In the genomic region with DNA sequence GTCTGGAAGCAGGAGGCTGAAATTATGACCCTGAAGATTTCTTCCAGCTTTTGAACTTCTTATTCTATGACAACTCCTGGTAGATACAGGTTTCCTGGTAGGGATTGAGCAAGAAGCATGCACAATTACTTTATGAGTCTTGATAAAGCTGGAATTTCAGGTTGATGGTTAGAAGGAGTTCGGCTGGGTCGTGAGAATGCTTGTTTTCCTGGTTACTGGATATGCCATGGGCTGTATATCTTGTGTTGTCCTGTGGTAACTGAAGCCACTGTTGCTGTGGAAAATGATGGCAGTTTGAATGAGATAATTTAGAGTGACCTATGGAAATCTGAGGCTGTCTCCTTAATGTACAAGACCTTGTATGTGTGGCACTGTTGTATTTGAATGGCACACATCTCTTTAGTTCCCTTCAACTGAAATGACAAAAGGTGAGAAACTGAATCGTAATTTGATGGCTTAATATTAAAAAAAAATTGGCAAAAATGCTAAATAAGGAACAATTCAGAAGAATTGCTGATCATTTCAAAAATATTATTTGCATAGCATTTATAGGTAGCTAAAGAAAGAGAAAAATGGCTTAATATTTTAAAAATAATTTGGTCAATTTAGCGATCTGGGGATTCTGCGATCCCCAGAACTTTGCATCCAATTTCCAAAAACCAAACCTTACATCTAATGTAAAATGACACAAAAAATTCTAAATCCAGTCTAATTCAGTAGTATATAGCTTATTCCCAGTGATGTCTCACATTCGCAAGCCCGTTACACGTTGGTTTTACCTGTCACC, we compare ENCODE assay signal across 12 cellular contexts. TPM values are rescaled to one million over a fixed set of nuclear protein-coding genes. Genes with fewer than 3 reads are reported as not detected.
A peak's percentile ranks its signal among the peaks of the same experiment; 100 is the strongest.
DNase-seq lines count a peak whose midpoint lies in the region; ATAC-seq, FAIRE-seq and TF ChIP-seq lines count a peak whose summit lies in the region.
"Had no signal": no experiment of that assay in that cellular context is flagged by ENCODE, and none has a peak within 500 bp of the region (broad histone marks: within the 10 kb centered on the region; RNA-seq: fewer than 3 reads in every experiment).

No MANE protein-coding gene starts in this region.

- H3K4me3 ChIP-seq in mammary epithelial cell (replicated peaks in 1 of 3; ENCODE audit: insufficient read depth in 1 of 3, low read depth in 2 of 3, low read length in 3 of 3): no peak overlapping the region
- H3K4me3 ChIP-seq in naive thymus-derived CD4-positive, alpha-beta T cell (ENCODE audit: low read length): no peak overlapping the region

- no peaks in the 10 kb centered on the region for H3K27me3 Mint-ChIP-seq in CD4-positive, alpha-beta T cell
- peaks cover 0 to 38% (median 0%) of the 10 kb centered on the region in 5 donors for H3K27me3 Mint-ChIP-seq in naive thymus-derived CD4-positive, alpha-beta T cell

- H3K27ac Mint-ChIP-seq in CD4-positive, alpha-beta T cell: peak overlapping the region; percentile 91
- peak overlapping the region in 7 of 9 donors; percentile 1 to 98 (median 92) for H3K27ac Mint-ChIP-seq in naive thymus-derived CD4-positive, alpha-beta T cell

- no peak for ATAC-seq in CD4-positive, alpha-beta T cell (ENCODE audit: poor library complexity)
- no peak for ATAC-seq in naive thymus-derived CD4-positive, alpha-beta T cell
- no peak for ATAC-seq in GM18511 (IDR thresholded peaks at IDR 0.05; ENCODE audit: unreplicated experiment)

- dilution Hi-C loops in mammary epithelial cell (cut with HindIII; ENCODE audit: low sequenced_read_pairs): no loop called here

- H3K4me1 ChIP-seq in mammary epithelial cell (ENCODE audit: insufficient read depth, low read length): peaks cover under 1% of the 10 kb centered on the region
- H3K4me1 ChIP-seq in naive thymus-derived CD4-positive, alpha-beta T cell (ENCODE audit: control insufficient read depth in 2 of 2, insufficient read depth in 2 of 2, low read length in 2 of 2): peaks cover 14 to 21% of the 10 kb centered on the region in 2 donors

- H3K4me2 ChIP-seq in mammary epithelial cell (ENCODE audit: insufficient read depth, low read depth, low read length): no peak overlapping the region

- TF ChIP-seq CTCF in CD4-positive, alpha-beta T cell (IDR thresholded peaks at IDR 0.05): no peak
- TF ChIP-seq CTCF in mammary epithelial cell (conservative IDR thresholded peaks at IDR 0.05 in 1 of 2, IDR thresholded peaks at IDR 0.05 in 1 of 2; ENCODE audit: extremely low read depth in 1 of 2, insufficient read depth in 1 of 2, low read depth in 1 of 2, low read length in 2 of 2): no peak

- POLR2A ChIA-PET in CD4-positive, alpha-beta T cell (lab: Charles Lee): interaction anchor here (3.2 kb wide), 1 partner anchor 112 kb away, joined by 16 read pairs; the partner anchor contains the start of genes NKIRAS1 and RPL15
- POLR2A ChIA-PET in naive thymus-derived CD4-positive, alpha-beta T cell (lab: Charles Lee): no interaction called here

- no peak overlapping the region for H3K27ac ChIP-seq in CD4-positive, alpha-beta T cell (ENCODE audit: low read depth, low read length)
- H3K27ac ChIP-seq in mammary epithelial cell (ENCODE audit: insufficient read depth, low read depth, low read length): no peak overlapping the region
- H3K27ac ChIP-seq in naive thymus-derived CD4-positive, alpha-beta T cell (ENCODE audit: low read depth, low read length): peak overlapping the region; percentile 6
- H3K27ac ChIP-seq: SK-N-MC had no signal

- intact Hi-C loops in CD4-positive, alpha-beta T cell (cut with DNase I, micrococcal nuclease): loop anchor here (1.0 to 10.0 kb wide), 5 partner anchors 113 to 1980 kb away; partner anchors contain the start of genes NGLY1 (in 1 of the 2), NKIRAS1 (in 1 of the 2), NR1D2 (in 1 of the 2) and RPL15 (in 1 of the 2)
- intact Hi-C loops in mammary epithelial cell (cut with micrococcal nuclease): no loop called here
- intact Hi-C loops in naive thymus-derived CD4-positive, alpha-beta T cell (cut with micrococcal nuclease): loop anchor here (1.0 to 5.0 kb wide), 7 partner anchors 113 to 1988 kb away; partner anchors contain the start of genes NR1D2 (in 2 of the 2), OXSM (in 1 of the 2), RPL15 (in 1 of the 2) and TOP2B (in 1 of the 2)

- BruUV-seq in mammary epithelial cell (replicated peaks; lab: Mats Ljungman, UMichigan): no TSS peak

- H4K20me1 ChIP-seq in mammary epithelial cell (ENCODE audit: insufficient read depth, low read length): no peaks in the 10 kb centered on the region

- CTCF ChIA-PET in CD4-positive, alpha-beta T cell (lab: Charles Lee): interaction anchor here (1.1 kb wide), 1 partner anchor 43 kb away, joined by 3 read pairs; no protein-coding TSS in a partner anchor
- CTCF ChIA-PET in mammary epithelial cell (lab: Charles Lee; ENCODE audit: low non-redundant PET): interaction anchor here (0.7 kb wide), 1 partner anchor 1710 kb away, joined by 4 read pairs; no protein-coding TSS in a partner anchor
- CTCF ChIA-PET in naive thymus-derived CD4-positive, alpha-beta T cell (lab: Charles Lee): no interaction called here

- H3K36me3 ChIP-seq in mammary epithelial cell (ENCODE audit: insufficient read depth, low read length): no peaks in the 10 kb centered on the region
- no peaks in the 10 kb centered on the region for H3K36me3 ChIP-seq in naive thymus-derived CD4-positive, alpha-beta T cell (ENCODE audit: control insufficient read depth in 2 of 3, insufficient read depth in 3 of 3, low read length in 3 of 3)

- peaks cover 24% of the 10 kb centered on the region for H3K36me3 Mint-ChIP-seq in CD4-positive, alpha-beta T cell (ENCODE audit: low read depth)
- peaks cover 0 to 18% (median 0%) of the 10 kb centered on the region in 5 donors for H3K36me3 Mint-ChIP-seq in naive thymus-derived CD4-positive, alpha-beta T cell

- H3K4me1 Mint-ChIP-seq in CD4-positive, alpha-beta T cell (ENCODE audit: low read depth): peaks cover 38% of the 10 kb centered on the region
- peaks cover 21 to 39% (median 36%) of the 10 kb centered on the region in 7 donors for H3K4me1 Mint-ChIP-seq in naive thymus-derived CD4-positive, alpha-beta T cell

- no peaks in the 10 kb centered on the region for H3K27me3 ChIP-seq in CD4-positive, alpha-beta T cell (ENCODE audit: control insufficient read depth, insufficient read depth, low read length)
- H3K27me3 ChIP-seq in mammary epithelial cell (ENCODE audit: insufficient read depth, low read length): no peaks in the 10 kb centered on the region
- no peaks in the 10 kb centered on the region for H3K27me3 ChIP-seq in naive thymus-derived CD4-positive, alpha-beta T cell (ENCODE audit: control insufficient read depth in 2 of 2, insufficient read depth in 2 of 2, low read length in 2 of 2)

- in situ Hi-C loops in mammary epithelial cell (cut with MboI; ENCODE audit: low sequenced_read_pairs in 2 of 2): loop anchor here in 1 of 2 donors (25.0 kb wide), 1 partner anchor 617 kb away; no protein-coding TSS in a partner anchor

- no peak overlapping the region for H2AFZ ChIP-seq in mammary epithelial cell (ENCODE audit: low read depth, low read length)

- 86% methylated on average over 8 of the region's 8 CpGs for WGBS in mammary epithelial cell (ENCODE audit: low coverage, missing lambda C conversion rate)

- H3K4me3 Mint-ChIP-seq in CD4-positive, alpha-beta T cell: peak overlapping the region; percentile 99
- peak overlapping the region; percentile 0 to 100 (median 94) for H3K4me3 Mint-ChIP-seq in naive thymus-derived CD4-positive, alpha-beta T cell

- no peak overlapping the region for H3K9ac ChIP-seq in mammary epithelial cell (ENCODE audit: insufficient read depth, low read length)

- peaks cover 35% of the 10 kb centered on the region for H3K79me2 ChIP-seq in mammary epithelial cell (ENCODE audit: insufficient read depth, low read length)

- no peaks in the 10 kb centered on the region for H3K9me3 Mint-ChIP-seq in CD4-positive, alpha-beta T cell
- peaks cover 0 to 2% (median 0%) of the 10 kb centered on the region in 11 donors for H3K9me3 Mint-ChIP-seq in naive thymus-derived CD4-positive, alpha-beta T cell

- no peak for DNase-seq in CD4-positive, alpha-beta T cell
- DNase-seq in HTR-8/SVneo (ENCODE audit: insufficient read length, low spot score) (no peak), mammary epithelial cell (peak; percentile 49), medulla oblongata (ENCODE audit: extremely low spot score) (no peak), foreskin melanocyte (no peak), NCI-H524 treated with DMSO at 0.1 percent for 48 hours (lab: John Stamatoyannopoulos, UW) (no peak)
- DNase-seq in naive thymus-derived CD4-positive, alpha-beta T cell: no peak
- DNase-seq: activated CD8-positive, alpha-beta memory T cell treated with anti-CD3 and anti-CD28 coated beads, Interleukin-2, amount 50 U/mL, for 48 hours; kidney; NCI-H2081 had no signal

- FAIRE-seq in HTR-8/SVneo (lab: Jason Lieb, UNC): peak; percentile 4

- H3K9me3 ChIP-seq in CD4-positive, alpha-beta T cell (ENCODE audit: control insufficient read depth, low read length): no peaks in the 10 kb centered on the region
- H3K9me3 ChIP-seq in mammary epithelial cell (replicated peaks; ENCODE audit: insufficient read depth, low read length): no peaks in the 10 kb centered on the region
- no peaks in the 10 kb centered on the region for H3K9me3 ChIP-seq in naive thymus-derived CD4-positive, alpha-beta T cell (ENCODE audit: control insufficient read depth in 2 of 3, low read length in 3 of 3)

RNA-seq across cellular contexts. Expression of gene UBE2E1, which starts 1.1 kb away (rescaled TPM):
- 10 to 100 TPM; 49.8 to 52.2 TPM for total RNA-seq in CD4-positive, alpha-beta T cell
- 10 to 100 TPM; 49.5 to 92.7 TPM for total RNA-seq in mammary epithelial cell
- polyA plus RNA-seq in mammary epithelial cell: 115 TPM
- polyA minus RNA-seq in mammary epithelial cell: 45.1 TPM
- 10 to 100 TPM; 59.0 to 80.0 (median 69.2) TPM for total RNA-seq in naive thymus-derived CD4-positive, alpha-beta T cell
- 10 to 100 TPM in 1 of 2 donors, 1 to 10 TPM in 1; 5.2 to 22.1 TPM for polyA plus RNA-seq in naive thymus-derived CD4-positive, alpha-beta T cell
